19 cellular contexts compared by ENCODE assay signal in the genomic region with DNA sequence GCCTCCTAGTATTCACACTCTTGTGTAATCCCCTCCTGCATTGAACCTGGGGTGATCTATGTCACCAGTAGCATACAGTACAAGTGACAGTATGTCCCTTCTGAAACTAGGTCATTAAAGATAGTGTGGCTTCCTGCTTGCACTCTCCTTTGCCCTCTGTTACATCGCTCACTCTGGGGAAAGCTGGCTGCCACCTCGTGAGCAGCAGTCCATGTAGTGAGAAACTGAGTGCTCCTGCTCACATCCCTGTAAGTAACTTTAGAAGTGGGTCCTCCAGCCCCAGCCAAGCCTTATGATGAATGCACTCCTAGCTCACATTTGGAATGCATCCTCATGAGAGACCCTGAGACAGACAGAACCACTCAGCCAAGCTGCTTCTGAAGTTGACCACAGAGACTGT.
DNase-seq lines count a peak whose midpoint lies in the region; ATAC-seq, FAIRE-seq and TF ChIP-seq lines count a peak whose summit lies in the region.
"Had no signal": no experiment of that assay in that cellular context is flagged by ENCODE, and none has a peak within 500 bp of the region (broad histone marks: within the 10 kb centered on the region; RNA-seq: fewer than 3 reads in every experiment).

No MANE protein-coding gene starts in this region.

- CTCF ChIA-PET in CD8-positive, alpha-beta T cell (lab: Charles Lee), result interaction anchor here (0.8 to 10.2 kb wide), 7 partner anchors 10 to 67 kb away, joined by 3 to 97 read pairs (median 7); no protein-coding TSS in a partner anchor

- peak overlapping the region; percentile 94 for H3K27ac Mint-ChIP-seq in CD8-positive, alpha-beta T cell
- peak overlapping the region; percentile 67 for H3K27ac Mint-ChIP-seq in activated T-helper 17 cell treated with anti-CD3 and anti-CD28 coated beads, Interleukin-2, amount 50 U/mL, for 72 hours

- H3K4me3 ChIP-seq in CD8-positive, alpha-beta T cell (ENCODE audit: low read depth, low read length), result no peak overlapping the region
- H3K4me3 ChIP-seq in mucosa of descending colon, result no peak overlapping the region
- H3K4me3 ChIP-seq: GM23248, smooth muscle cell had no signal

- ATAC-seq in CD8-positive, alpha-beta T cell, result peak; percentile 60
- peak; percentile 19 for ATAC-seq in activated T-helper 17 cell treated with anti-CD3 and anti-CD28 coated beads, Interleukin-2, amount 50 U/mL, for 72 hours (replicated peaks)
- ATAC-seq in mucosa of descending colon (peak; percentile 76), HG02610 (IDR thresholded peaks at IDR 0.05; ENCODE audit: unreplicated experiment) (no peak)
- ATAC-seq: left colon, SK-N-SH treated with all-trans-retinoic acid at 6 μM for 48 hours had no signal

- peak in 4 of 7 experiments; percentile 9 to 55 (median 25) for DNase-seq in CD8-positive, alpha-beta T cell
- DNase-seq in GM19239 (ENCODE audit: insufficient read length, low spot score) (no peak), mucosa of descending colon (peak in 1 of 3 donors; percentile 8), NCI-H82 treated with DMSO at 0.1 percent for 48 hours (lab: John Stamatoyannopoulos, UW; ENCODE audit: unreplicated experiment) (no peak), NCI-H128 (lab: John Stamatoyannopoulos, UW; ENCODE audit: unreplicated experiment) (no peak), SIG-M5 treated with dmso at 0.1 percent for 504 hours (lab: John Stamatoyannopoulos, UW; ENCODE audit: unreplicated experiment) (no peak)
- DNase-seq: effector CD8-positive, alpha-beta T cell; GM23248; left colon; NCI-H1694; NCI-H446; OCI-M1; stimulated activated naive CD4-positive, alpha-beta T cell had no signal

- H3K4me1 Mint-ChIP-seq in CD8-positive, alpha-beta T cell (ENCODE audit: low read depth), result peaks cover 65% of the 10 kb centered on the region
- peaks cover 53% of the 10 kb centered on the region for H3K4me1 Mint-ChIP-seq in activated T-helper 17 cell treated with anti-CD3 and anti-CD28 coated beads, Interleukin-2, amount 50 U/mL, for 72 hours

- H3K27ac ChIP-seq in CD8-positive, alpha-beta T cell (ENCODE audit: low read depth, low read length), result peak overlapping the region; percentile 39
- H3K27ac ChIP-seq: GM23248, parathyroid adenoma had no signal

- H3K27me3 ChIP-seq in CD8-positive, alpha-beta T cell (ENCODE audit: insufficient read depth, low read length), result no peaks in the 10 kb centered on the region

- no peaks in the 10 kb centered on the region for H3K9me3 Mint-ChIP-seq in CD8-positive, alpha-beta T cell
- H3K9me3 Mint-ChIP-seq in activated T-helper 17 cell treated with anti-CD3 and anti-CD28 coated beads, Interleukin-2, amount 50 U/mL, for 72 hours, result peaks cover 4% of the 10 kb centered on the region

- no peaks in the 10 kb centered on the region for H3K27me3 Mint-ChIP-seq in CD8-positive, alpha-beta T cell (ENCODE audit: low read depth)
- no peaks in the 10 kb centered on the region for H3K27me3 Mint-ChIP-seq in activated T-helper 17 cell treated with anti-CD3 and anti-CD28 coated beads, Interleukin-2, amount 50 U/mL, for 72 hours

- no peak for TF ChIP-seq CTCF in CD8-positive, alpha-beta T cell (IDR thresholded peaks at IDR 0.05)
- TF ChIP-seq CTCF in mucosa of descending colon (IDR thresholded peaks at IDR 0.05), result no peak

- no peaks in the 10 kb centered on the region for H3K9me3 ChIP-seq in CD8-positive, alpha-beta T cell (ENCODE audit: low read length)
- H3K9me3 ChIP-seq in mucosa of descending colon, result no peaks in the 10 kb centered on the region

- POLR2A ChIA-PET in CD8-positive, alpha-beta T cell (lab: Charles Lee), result interaction anchor here (1.0 to 1.4 kb wide), 2 partner anchors 54 to 64 kb away, joined by 5 read pairs; no protein-coding TSS in a partner anchor

- FAIRE-seq in GM19239 (lab: Jason Lieb, UNC), result peak; percentile 40

- peak overlapping the region; percentile 13 for H3K4me3 Mint-ChIP-seq in CD8-positive, alpha-beta T cell
- H3K4me3 Mint-ChIP-seq in activated T-helper 17 cell treated with anti-CD3 and anti-CD28 coated beads, Interleukin-2, amount 50 U/mL, for 72 hours, result peak overlapping the region; percentile 62

- intact Hi-C loops in CD8-positive, alpha-beta T cell (cut with DNase I, micrococcal nuclease), result loop anchor here (2.0 to 5.0 kb wide), 5 partner anchors 53 to 1183 kb away; no protein-coding TSS in a partner anchor
- intact Hi-C loops in mucosa of descending colon (cut with DNase I, micrococcal nuclease), result loop anchor here in 1 of 2 donors (5.0 kb wide), 1 partner anchor 57 kb away; no protein-coding TSS in a partner anchor

- no peaks in the 10 kb centered on the region for H3K36me3 ChIP-seq in CD8-positive, alpha-beta T cell (ENCODE audit: insufficient read depth, low read length)
- H3K36me3 ChIP-seq in mucosa of descending colon (ENCODE audit: low read depth), result no peaks in the 10 kb centered on the region

- peaks cover 36% of the 10 kb centered on the region for H3K4me1 ChIP-seq in CD8-positive, alpha-beta T cell (ENCODE audit: insufficient read depth, low read length)
- H3K4me1 ChIP-seq in mucosa of descending colon (ENCODE audit: low read depth), result no peaks in the 10 kb centered on the region
- H3K4me1 ChIP-seq: parathyroid adenoma had no signal

- H3K36me3 Mint-ChIP-seq in CD8-positive, alpha-beta T cell, result no peaks in the 10 kb centered on the region
- no peaks in the 10 kb centered on the region for H3K36me3 Mint-ChIP-seq in activated T-helper 17 cell treated with anti-CD3 and anti-CD28 coated beads, Interleukin-2, amount 50 U/mL, for 72 hours (ENCODE audit: low read depth)
- H3K36me3 Mint-ChIP-seq: activated naive CD4-positive, alpha-beta T cell treated with anti-CD3 and anti-CD28 coated beads, Interleukin-2, amount 50 U/mL, for 72 hours had no signal

Comparison
In these comparisons a context has a peak if more than half of its experiments do, and no peak if none do; other contexts are left out.
1. DNase-seq: peak in CD8-positive, alpha-beta T cell (4 of 7); none in GM19239 (single experiment), NCI-H82 treated with DMSO at 0.1 percent for 48 hours (single experiment), NCI-H128 (single experiment) and SIG-M5 treated with dmso at 0.1 percent for 504 hours (single experiment).